10 cellular contexts compared by ENCODE assay signal in genomic region chr20:43925215-43925614, GRCh38. TPM values are rescaled to one million over a fixed set of nuclear protein-coding genes. Genes with fewer than 3 reads are reported as not detected.
A peak's percentile ranks its signal among the peaks of the same experiment; 100 is the strongest.
DNase-seq lines count a peak whose midpoint lies in the region; ATAC-seq and TF ChIP-seq lines count a peak whose summit lies in the region.
"Had no signal": no experiment of that assay in that cellular context is flagged by ENCODE, and none has a peak within 500 bp of the region (broad histone marks: within the 10 kb centered on the region; RNA-seq: fewer than 3 reads in every experiment).

No MANE protein-coding gene starts in this region.

- peaks cover 21% of the 10 kb centered on the region for H3K27me3 Mint-ChIP-seq in activated T-helper 1 cell treated with anti-CD3 and anti-CD28 coated beads, Interleukin-12 subunit alpha, Interleukin-12 subunit beta, Interleukin-2, Interleukin-4 antibody, amounts not matched to agents 30 ng/mL and 10 ng/mL and 1 ng/mL, durations not matched to agents 14 hours and 24 hours and 36 hours (ENCODE audit: insufficient read depth)

- no peak for ATAC-seq in HG03135 (IDR thresholded peaks at IDR 0.05; ENCODE audit: unreplicated experiment)
- no peak for ATAC-seq in HG03460 (IDR thresholded peaks at IDR 0.05; ENCODE audit: unreplicated experiment)

- H3K27me3 ChIP-seq in OCI-LY3 (ENCODE audit: low read depth, low read length) = no peaks in the 10 kb centered on the region

- H3K36me3 ChIP-seq in OCI-LY3 (replicated peaks; ENCODE audit: low read depth, low read length) = peaks cover 25% of the 10 kb centered on the region

- TF ChIP-seq CTCF in OCI-LY3 (IDR thresholded peaks at IDR 0.05; ENCODE audit: low read depth, low read length) = no peak

- DNase-seq in EL (peak; percentile 16), HUDEP-2 (lab: John Stamatoyannopoulos, UW; ENCODE audit: unreplicated experiment in 76 of 76) (no peak), NCI-H2196 treated with DMSO at 0.1 percent for 48 hours (lab: John Stamatoyannopoulos, UW; ENCODE audit: unreplicated experiment) (no peak)
- no peak for DNase-seq in activated T-helper 1 cell treated with anti-CD3 and anti-CD28 coated beads, Interleukin-12 subunit alpha, Interleukin-12 subunit beta, Interleukin-2, Interleukin-4 antibody, amounts not matched to agents 30 ng/mL and 10 ng/mL and 1 ng/mL, durations not matched to agents 14 hours and 24 hours and 36 hours (ENCODE audit: low spot score)
- peak; percentile 45 to 56 for DNase-seq in stimulated activated CD4-positive, alpha-beta T cell treated with anti-CD3 and anti-CD28 coated beads, Interleukin-2, amount 100 ng/mL, for 48 hours

- peaks cover 50% of the 10 kb centered on the region for H3K4me1 ChIP-seq in OCI-LY3 (ENCODE audit: low read length)

- peaks cover 96% of the 10 kb centered on the region for H4K20me1 ChIP-seq in OCI-LY3 (ENCODE audit: insufficient read depth, low read length)

- H3K4me3 Mint-ChIP-seq in activated T-helper 1 cell treated with anti-CD3 and anti-CD28 coated beads, Interleukin-12 subunit alpha, Interleukin-12 subunit beta, Interleukin-2, Interleukin-4 antibody, amounts not matched to agents 30 ng/mL and 10 ng/mL and 1 ng/mL, durations not matched to agents 14 hours and 24 hours and 36 hours = peak overlapping the region; percentile 57
- H3K4me3 Mint-ChIP-seq: mesothelial cell of epicardium had no signal

- H3K9me3 ChIP-seq in OCI-LY3 (ENCODE audit: insufficient read depth, low read length) = no peaks in the 10 kb centered on the region

- peak overlapping the region; percentile 69 for H3K27ac Mint-ChIP-seq in activated T-helper 1 cell treated with anti-CD3 and anti-CD28 coated beads, Interleukin-12 subunit alpha, Interleukin-12 subunit beta, Interleukin-2, Interleukin-4 antibody, amounts not matched to agents 30 ng/mL and 10 ng/mL and 1 ng/mL, durations not matched to agents 14 hours and 24 hours and 36 hours
- H3K27ac Mint-ChIP-seq: IgD-negative memory B cell, mesothelial cell of epicardium had no signal

- H3K4me3 ChIP-seq in OCI-LY3 (ENCODE audit: low read length) = peak overlapping the region; percentile 26

- peaks cover 7% of the 10 kb centered on the region for H3K36me3 Mint-ChIP-seq in activated T-helper 1 cell treated with anti-CD3 and anti-CD28 coated beads, Interleukin-12 subunit alpha, Interleukin-12 subunit beta, Interleukin-2, Interleukin-4 antibody, amounts not matched to agents 30 ng/mL and 10 ng/mL and 1 ng/mL, durations not matched to agents 14 hours and 24 hours and 36 hours (ENCODE audit: low read depth)
- H3K36me3 Mint-ChIP-seq: IgD-negative memory B cell, mesothelial cell of epicardium had no signal

- H3K9ac ChIP-seq in OCI-LY3 (ENCODE audit: low read length) = peak overlapping the region; percentile 21

- no peak overlapping the region for H2AFZ ChIP-seq in OCI-LY3 (ENCODE audit: low read depth, low read length)

- H3K4me2 ChIP-seq in OCI-LY3 (ENCODE audit: low read length) = peak overlapping the region; percentile 53

- H3K27ac ChIP-seq in OCI-LY3 (ENCODE audit: low read length) = no peak overlapping the region

- no peaks in the 10 kb centered on the region for H3K9me3 Mint-ChIP-seq in activated T-helper 1 cell treated with anti-CD3 and anti-CD28 coated beads, Interleukin-12 subunit alpha, Interleukin-12 subunit beta, Interleukin-2, Interleukin-4 antibody, amounts not matched to agents 30 ng/mL and 10 ng/mL and 1 ng/mL, durations not matched to agents 14 hours and 24 hours and 36 hours
- H3K9me3 Mint-ChIP-seq: mesothelial cell of epicardium had no signal

- intact Hi-C loops in activated T-helper 1 cell treated with anti-CD3 and anti-CD28 coated beads, Interleukin-12 subunit alpha, Interleukin-12 subunit beta, Interleukin-2, Interleukin-4 antibody, amounts not matched to agents 30 ng/mL and 10 ng/mL and 1 ng/mL, durations not matched to agents 14 hours and 24 hours and 36 hours (cut with micrococcal nuclease) = loop anchor here (1.0 to 5.0 kb wide), 5 partner anchors 10 to 174 kb away; no protein-coding TSS in a partner anchor

- peaks cover 98% of the 10 kb centered on the region for H3K79me2 ChIP-seq in OCI-LY3 (ENCODE audit: low read length)

- peaks cover 62% of the 10 kb centered on the region for H3K4me1 Mint-ChIP-seq in activated T-helper 1 cell treated with anti-CD3 and anti-CD28 coated beads, Interleukin-12 subunit alpha, Interleukin-12 subunit beta, Interleukin-2, Interleukin-4 antibody, amounts not matched to agents 30 ng/mL and 10 ng/mL and 1 ng/mL, durations not matched to agents 14 hours and 24 hours and 36 hours (ENCODE audit: low read depth)
- H3K4me1 Mint-ChIP-seq: mesothelial cell of epicardium had no signal

RNA-seq across cellular contexts. Expression of gene TOX2, which starts 10.6 kb away (rescaled TPM):
- 4.0 and 4.8 TPM in 2 replicates for total RNA-seq in activated T-helper 1 cell treated with anti-CD3 and anti-CD28 coated beads, Interleukin-12 subunit alpha, Interleukin-12 subunit beta, Interleukin-2, Interleukin-4 antibody, amounts not matched to agents 30 ng/mL and 10 ng/mL and 1 ng/mL, durations not matched to agents 14 hours and 24 hours and 36 hours

Comparison
In these comparisons a context has a peak if more than half of its experiments do, and no peak if none do; other contexts are left out.
1. DNase-seq: peak in EL (single experiment) and stimulated activated CD4-positive, alpha-beta T cell treated with anti-CD3 and anti-CD28 coated beads, Interleukin-2, amount 100 ng/mL, for 48 hours (2 of 2); none in activated T-helper 1 cell treated with anti-CD3 and anti-CD28 coated beads, Interleukin-12 subunit alpha, Interleukin-12 subunit beta, Interleukin-2, Interleukin-4 antibody, amounts not matched to agents 30 ng/mL and 10 ng/mL and 1 ng/mL, durations not matched to agents 14 hours and 24 hours and 36 hours (single experiment), HUDEP-2 (0 of 76) and NCI-H2196 treated with DMSO at 0.1 percent for 48 hours (single experiment).